In the genomic region with DNA sequence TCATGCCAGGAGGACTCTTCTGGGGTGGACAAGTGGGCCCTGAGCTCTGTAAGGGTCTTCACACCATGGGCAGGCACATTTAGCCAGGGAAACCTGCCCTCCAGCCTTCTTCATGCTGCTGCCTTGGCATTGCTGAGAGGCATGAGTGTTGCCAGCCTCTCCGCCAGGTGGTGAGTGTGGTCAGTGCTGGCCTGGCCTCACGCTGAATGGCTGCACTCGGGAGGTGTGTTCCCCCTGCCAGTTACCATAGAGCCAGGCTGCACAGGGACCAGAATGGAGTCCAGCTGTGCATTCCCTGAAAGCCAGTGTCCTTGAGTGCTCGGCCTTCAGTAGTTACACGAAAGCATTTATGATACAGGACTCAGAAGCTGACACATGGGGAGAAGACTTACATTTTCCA, we compare ENCODE assay signal across 24 cellular contexts.
DNase-seq lines count a peak whose midpoint lies in the region; ATAC-seq and TF ChIP-seq lines count a peak whose summit lies in the region.
"Had no signal": no experiment of that assay in that cellular context is flagged by ENCODE, and none has a peak within 500 bp of the region (broad histone marks: within the 10 kb centered on the region; RNA-seq: fewer than 3 reads in every experiment).

No MANE protein-coding gene starts in this region.

- no peaks in the 10 kb centered on the region for H3K27me3 Mint-ChIP-seq in WTC11 (ENCODE audit: low read depth)
- H3K27me3 Mint-ChIP-seq: activated CD4-positive, alpha-beta T cell treated with anti-CD3 and anti-CD28 coated beads, Interleukin-2, amount 10 ng/mL, durations not matched to agents 24 days and 14 days; brain; CD4-positive, CD25-positive, alpha-beta regulatory T cell; memory B cell; stimulated activated naive CD8-positive, alpha-beta T cell treated with anti-CD3 and anti-CD28 coated beads, Interleukin-15, Interleukin-2, amounts not matched to agents 100 ng/mL and 50 ng/mL, for 24 hours had no signal

- no peak for TF ChIP-seq POLR2A in thyroid gland (IDR thresholded peaks at IDR 0.05)

- H3K9me3 ChIP-seq in right atrium auricular region (no peaks in the 10 kb centered on the region), thyroid gland (no peaks in the 10 kb centered on the region)
- H3K9me3 ChIP-seq: Peyer's patch, tibial artery had no signal

- intact Hi-C loops in Right ventricle myocardium inferior (cut with DNase I) (no loop called here), left ventricle myocardium superior (cut with micrococcal nuclease) (no loop called here), thyroid gland (cut with DNase I) (no loop called here)

- 77 to 83% methylated on average over 5 of the region's 5 CpGs for WGBS in thyroid gland, 2 donors

- H3K27me3 ChIP-seq in right atrium auricular region (no peaks in the 10 kb centered on the region), thyroid gland (no peaks in the 10 kb centered on the region)
- H3K27me3 ChIP-seq: neural progenitor cell, Peyer's patch, tibial artery had no signal

- peaks cover 5% of the 10 kb centered on the region; the same call in 1 of the 2 replicates for H3K36me3 Mint-ChIP-seq in WTC11

- H3K4me1 ChIP-seq in right atrium auricular region (no peaks in the 10 kb centered on the region), thyroid gland (no peaks in the 10 kb centered on the region)
- H3K4me1 ChIP-seq: neural progenitor cell, Peyer's patch, tibial artery had no signal

- no peak overlapping the region for H3K4me3 ChIP-seq in right atrium auricular region
- no peak overlapping the region for H3K4me3 ChIP-seq in thyroid gland (replicated peaks in 1 of 3)
- H3K4me3 ChIP-seq: GM23248, neural progenitor cell, Peyer's patch, tibial artery had no signal

- POLR2A ChIA-PET in WTC11 (lab: Charles Lee): no interaction called here

- no peaks in the 10 kb centered on the region for H3K9me3 Mint-ChIP-seq in WTC11
- H3K9me3 Mint-ChIP-seq: activated CD4-positive, alpha-beta T cell treated with anti-CD3 and anti-CD28 coated beads, Interleukin-2, amount 10 ng/mL, durations not matched to agents 24 days and 14 days; activated T-cell treated with anti-CD3 and anti-CD28 coated beads, Interleukin-2, amount 50 U/mL, for 4 hours; brain; CD4-positive, CD25-positive, alpha-beta regulatory T cell; memory B cell; neural progenitor cell; stimulated activated naive CD8-positive, alpha-beta T cell treated with anti-CD3 and anti-CD28 coated beads, Interleukin-15, Interleukin-2, amounts not matched to agents 100 ng/mL and 50 ng/mL, for 24 hours had no signal

- H3K27ac Mint-ChIP-seq in WTC11: no peak overlapping the region; the same call in 1 of the 2 replicates
- H3K27ac Mint-ChIP-seq: activated CD4-positive, alpha-beta T cell treated with anti-CD3 and anti-CD28 coated beads, Interleukin-2, amount 10 ng/mL, durations not matched to agents 24 days and 14 days; memory B cell; stimulated activated naive CD8-positive, alpha-beta T cell treated with anti-CD3 and anti-CD28 coated beads, Interleukin-15, Interleukin-2, amounts not matched to agents 100 ng/mL and 50 ng/mL, for 24 hours had no signal

- CTCF ChIA-PET in WTC11 (lab: Charles Lee): no interaction called here

- peak; percentile 90 for ATAC-seq in Right ventricle myocardium inferior
- peak; percentile 34; the same call in 1 of the 2 replicates for ATAC-seq in WTC11
- peak; percentile 98 for ATAC-seq in left ventricle myocardium superior
- no peak for ATAC-seq in HG03045 (IDR thresholded peaks at IDR 0.05; ENCODE audit: unreplicated experiment)
- ATAC-seq: activated T-cell treated with anti-CD3 and anti-CD28 coated beads, Interleukin-2, amount 50 U/mL, for 4 hours had no signal

- DNase-seq in Right ventricle myocardium inferior (ENCODE audit: missing footprints) (no peak), right atrium auricular region (ENCODE audit: low spot score) (no peak), WTC11 (ENCODE audit: low spot score) (no peak), left ventricle myocardium superior (peak; percentile 62), thyroid gland (peak; percentile 11 to 18), retina (no peak), NCI-H446 (lab: John Stamatoyannopoulos, UW) (no peak)
- DNase-seq: activated CD4-positive, alpha-beta T cell treated with anti-CD3 and anti-CD28 coated beads, Interleukin-2, amount 10 ng/mL, durations not matched to agents 24 days and 14 days; activated T-cell treated with anti-CD3 and anti-CD28 coated beads, Interleukin-2, amount 50 U/mL, for 4 hours; CD4-positive, CD25-positive, alpha-beta regulatory T cell; effector memory CD4-positive, alpha-beta T cell; erythroblast; GM23248; head of caudate nucleus; kidney glomerular epithelial cell; Peyer's patch; T1000; tibial artery; WERI-Rb-1 had no signal

- H3K36me3 ChIP-seq in right atrium auricular region (peaks cover 12% of the 10 kb centered on the region), thyroid gland (peaks cover 5% of the 10 kb centered on the region in 2 donors)
- H3K36me3 ChIP-seq: neural progenitor cell had no signal

- H3K27ac ChIP-seq in right atrium auricular region: no peak overlapping the region
- no peak overlapping the region for H3K27ac ChIP-seq in thyroid gland
- H3K27ac ChIP-seq: GM23248, neural progenitor cell, Peyer's patch, tibial artery, WERI-Rb-1 had no signal

- TF ChIP-seq CTCF in right atrium auricular region (IDR thresholded peaks at IDR 0.05) (no peak), WTC11 (IDR thresholded peaks at IDR 0.05) (no peak), thyroid gland (IDR thresholded peaks at IDR 0.05) (no peak)

- H3K4me3 Mint-ChIP-seq in WTC11: no peak overlapping the region
- H3K4me3 Mint-ChIP-seq: activated CD4-positive, alpha-beta T cell treated with anti-CD3 and anti-CD28 coated beads, Interleukin-2, amount 10 ng/mL, durations not matched to agents 24 days and 14 days; activated T-cell treated with anti-CD3 and anti-CD28 coated beads, Interleukin-2, amount 50 U/mL, for 4 hours; brain; CD4-positive, CD25-positive, alpha-beta regulatory T cell; memory B cell; neural progenitor cell; stimulated activated naive CD8-positive, alpha-beta T cell treated with anti-CD3 and anti-CD28 coated beads, Interleukin-15, Interleukin-2, amounts not matched to agents 100 ng/mL and 50 ng/mL, for 24 hours had no signal

- no peaks in the 10 kb centered on the region for H3K4me1 Mint-ChIP-seq in WTC11
- H3K4me1 Mint-ChIP-seq: activated CD4-positive, alpha-beta T cell treated with anti-CD3 and anti-CD28 coated beads, Interleukin-2, amount 10 ng/mL, durations not matched to agents 24 days and 14 days; memory B cell had no signal

TF ChIP-seq in WTC11, 78 proteins besides CTCF, POLR2A, EP300 and RAD21:
- TF ChIP-seq NFYB (CRISPR knock-in tag; conservative IDR thresholded peaks at IDR 0.05; ENCODE audit: low read depth): no peak
- no peak for TF ChIP-seq GABPB1 (CRISPR knock-in tag; IDR thresholded peaks at IDR 0.05)
- TF ChIP-seq ATF2 (CRISPR knock-in tag; IDR thresholded peaks at IDR 0.05; ENCODE audit: borderline replicate concordance, low read depth): no peak
- TF ChIP-seq, protein P1, sequence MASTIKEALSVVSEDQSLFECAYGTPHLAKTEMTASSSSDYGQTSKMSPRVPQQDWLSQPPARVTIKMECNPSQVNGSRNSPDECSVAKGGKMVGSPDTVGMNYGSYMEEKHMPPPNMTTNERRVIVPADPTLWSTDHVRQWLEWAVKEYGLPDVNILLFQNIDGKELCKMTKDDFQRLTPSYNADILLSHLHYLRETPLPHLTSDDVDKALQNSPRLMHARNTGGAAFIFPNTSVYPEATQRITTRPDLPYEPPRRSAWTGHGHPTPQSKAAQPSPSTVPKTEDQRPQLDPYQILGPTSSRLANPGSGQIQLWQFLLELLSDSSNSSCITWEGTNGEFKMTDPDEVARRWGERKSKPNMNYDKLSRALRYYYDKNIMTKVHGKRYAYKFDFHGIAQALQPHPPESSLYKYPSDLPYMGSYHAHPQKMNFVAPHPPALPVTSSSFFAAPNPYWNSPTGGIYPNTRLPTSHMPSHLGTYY (CRISPR knock-in tag; IDR thresholded peaks at IDR 0.05): no peak
- TF ChIP-seq, protein P2, sequence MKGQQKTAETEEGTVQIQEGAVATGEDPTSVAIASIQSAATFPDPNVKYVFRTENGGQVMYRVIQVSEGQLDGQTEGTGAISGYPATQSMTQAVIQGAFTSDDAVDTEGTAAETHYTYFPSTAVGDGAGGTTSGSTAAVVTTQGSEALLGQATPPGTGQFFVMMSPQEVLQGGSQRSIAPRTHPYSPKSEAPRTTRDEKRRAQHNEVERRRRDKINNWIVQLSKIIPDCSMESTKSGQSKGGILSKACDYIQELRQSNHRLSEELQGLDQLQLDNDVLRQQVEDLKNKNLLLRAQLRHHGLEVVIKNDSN (CRISPR knock-in tag; IDR thresholded peaks at IDR 0.05): no peak
- TF ChIP-seq MXD4 (CRISPR knock-in tag; IDR thresholded peaks at IDR 0.05; ENCODE audit: borderline replicate concordance): no peak
- no peak for TF ChIP-seq ZNF423 (CRISPR knock-in tag; IDR thresholded peaks at IDR 0.05)
- TF ChIP-seq TEAD4 (CRISPR knock-in tag; IDR thresholded peaks at IDR 0.05): no peak
- no peak for TF ChIP-seq ZNF671 (CRISPR knock-in tag; IDR thresholded peaks at IDR 0.05)
- TF ChIP-seq TCF7 (CRISPR knock-in tag; IDR thresholded peaks at IDR 0.05; ENCODE audit: low read depth): no peak
- no peak for TF ChIP-seq PRRX2 (CRISPR knock-in tag; IDR thresholded peaks at IDR 0.05)

Comparison
In these comparisons a context has a peak if more than half of its experiments do, and no peak if none do; other contexts are left out.
1. DNase-seq: peak in left ventricle myocardium superior (single experiment) and thyroid gland (2 of 2); none in Right ventricle myocardium inferior (single experiment), right atrium auricular region (single experiment), WTC11 (single experiment), retina (single experiment) and NCI-H446 (0 of 2).